2 cellular contexts compared by ENCODE assay signal in genomic region chr13:75889427-75889826, GRCh38.
TF ChIP-seq lines count a peak whose summit lies in the region.

No MANE protein-coding gene starts in this region.

TF ChIP-seq in HepG2, 621 proteins besides CTCF, POLR2A, EP300 and RAD21 (continued from another document):
- no peak for TF ChIP-seq ZBTB14 (CRISPR knock-in tag; IDR thresholded peaks at IDR 0.05)
- TF ChIP-seq ZNF232 (CRISPR knock-in tag; IDR thresholded peaks at IDR 0.05; ENCODE audit: borderline replicate concordance): no peak
- no peak for TF ChIP-seq MYC (CRISPR knock-in tag; IDR thresholded peaks at IDR 0.05; ENCODE audit: borderline replicate concordance)
- TF ChIP-seq PPARG (CRISPR knock-in tag; conservative IDR thresholded peaks at IDR 0.05): no peak
- TF ChIP-seq ZFAT (CRISPR knock-in tag; conservative IDR thresholded peaks at IDR 0.05): no peak
- TF ChIP-seq MAFK (conservative IDR thresholded peaks at IDR 0.05 in 1 of 2, IDR thresholded peaks at IDR 0.05 in 1 of 2; ENCODE audit: low read length in 2 of 2): peak; percentile 51 to 65
- no peak for TF ChIP-seq KAT7 (CRISPR knock-in tag; IDR thresholded peaks at IDR 0.05; ENCODE audit: borderline replicate concordance)
- peak; percentile 35 for TF ChIP-seq MAFF (IDR thresholded peaks at IDR 0.05; ENCODE audit: low read depth, low read length)
- TF ChIP-seq NKX3-1 (CRISPR knock-in tag; IDR thresholded peaks at IDR 0.05): no peak
- TF ChIP-seq NFE2L2 (IDR thresholded peaks at IDR 0.05; ENCODE audit: low read length): peak; percentile 38; the same call in 1 of the 2 replicates
- TF ChIP-seq ZNF691 (CRISPR knock-in tag; IDR thresholded peaks at IDR 0.05; ENCODE audit: borderline replicate concordance, low read depth): no peak
- no peak for TF ChIP-seq NR2F2 (IDR thresholded peaks at IDR 0.05; ENCODE audit: borderline replicate concordance, low read depth)
- no peak for TF ChIP-seq ZNF354B (CRISPR knock-in tag; IDR thresholded peaks at IDR 0.05)
- TF ChIP-seq HNRNPH1 (optimal IDR thresholded peaks at IDR 0.05; ENCODE audit: low read depth, low read length): no peak

TF ChIP-seq in K562, 482 proteins besides CTCF, POLR2A, EP300 and RAD21 (continued from another document and continues in another):
- TF ChIP-seq NFE2 (IDR thresholded peaks at IDR 0.05; ENCODE audit: low read depth): peak; percentile 69
- TF ChIP-seq MAFG (tag; conservative IDR thresholded peaks at IDR 0.05): peak; percentile 88
- TF ChIP-seq PHF8 (IDR thresholded peaks at IDR 0.05; ENCODE audit: borderline replicate concordance, low read length): no peak
- TF ChIP-seq EZH2 (IDR thresholded peaks at IDR 0.05; ENCODE audit: borderline replicate concordance, low read depth, low read length): no peak
- no peak for TF ChIP-seq NKRF (IDR thresholded peaks at IDR 0.05; ENCODE audit: borderline replicate concordance)
- TF ChIP-seq RBM25 (IDR thresholded peaks at IDR 0.05; ENCODE audit: low read depth, low read length, severe bottlenecking): no peak
- no peak for TF ChIP-seq SIN3A (IDR thresholded peaks at IDR 0.05; ENCODE audit: borderline replicate concordance in 2 of 2, control insufficient read depth in 1 of 2, low read depth in 2 of 2, low read length in 2 of 2)
- no peak for TF ChIP-seq ZNF347 (CRISPR knock-in tag; IDR thresholded peaks at IDR 0.05; ENCODE audit: low read depth)
- no peak for TF ChIP-seq HDAC2 (IDR thresholded peaks at IDR 0.05)
- TF ChIP-seq GTF2B (IDR thresholded peaks at IDR 0.05; ENCODE audit: extremely low read depth, insufficient read length): no peak
- no peak for TF ChIP-seq IRF2 (CRISPR knock-in tag; IDR thresholded peaks at IDR 0.05)
- no peak for TF ChIP-seq HMGN3 (IDR thresholded peaks at IDR 0.05; ENCODE audit: borderline replicate concordance, extremely low read depth, insufficient read length, low read depth, low read length)
- no peak for TF ChIP-seq CREBBP (IDR thresholded peaks at IDR 0.05; ENCODE audit: low read depth, low read length)
- no peak for TF ChIP-seq ZNF449 (CRISPR knock-in tag; IDR thresholded peaks at IDR 0.05)
- TF ChIP-seq HMBOX1 (IDR thresholded peaks at IDR 0.05): peak; percentile 57; the same call in 1 of the 2 replicates
- no peak for TF ChIP-seq SIN3B (IDR thresholded peaks at IDR 0.05; ENCODE audit: low read depth)
- peak; percentile 83 for TF ChIP-seq MAFF (IDR thresholded peaks at IDR 0.05; ENCODE audit: low read length)
- TF ChIP-seq ZNF384 (IDR thresholded peaks at IDR 0.05; ENCODE audit: low read depth, low read length): peak; percentile 25; the same call in 1 of the 2 replicates
- TF ChIP-seq CBX1 (IDR thresholded peaks at IDR 0.05; ENCODE audit: low read depth): no peak
- TF ChIP-seq GABPB1 (CRISPR knock-in tag; IDR thresholded peaks at IDR 0.05): no peak
- no peak for TF ChIP-seq FOXO4 (CRISPR knock-in tag; IDR thresholded peaks at IDR 0.05)
- no peak for TF ChIP-seq JUNB (CRISPR knock-in tag; conservative IDR thresholded peaks at IDR 0.05)
- TF ChIP-seq KDM4B (IDR thresholded peaks at IDR 0.05; ENCODE audit: borderline replicate concordance in 2 of 2, low read depth in 1 of 2): no peak
- TF ChIP-seq GTF2F1 (IDR thresholded peaks at IDR 0.05; ENCODE audit: low read depth, low read length): no peak
- no peak for TF ChIP-seq ZNF24 (IDR thresholded peaks at IDR 0.05)
- TF ChIP-seq MYBL2 (IDR thresholded peaks at IDR 0.05; ENCODE audit: low read depth): no peak
- TF ChIP-seq MYBL2 (CRISPR knock-in tag; IDR thresholded peaks at IDR 0.05; ENCODE audit: borderline replicate concordance): no peak
- peak; percentile 88 for TF ChIP-seq SOX6 (IDR thresholded peaks at IDR 0.05)
- TF ChIP-seq FOXJ2 (tag; IDR thresholded peaks at IDR 0.05): no peak
- no peak for TF ChIP-seq BRD4 (IDR thresholded peaks at IDR 0.05)
- TF ChIP-seq SIRT6 (IDR thresholded peaks at IDR 0.05; ENCODE audit: low read depth, low read length): no peak
- no peak for TF ChIP-seq ZBTB17 (CRISPR knock-in tag; IDR thresholded peaks at IDR 0.05)
- TF ChIP-seq PRDM10 (IDR thresholded peaks at IDR 0.05; ENCODE audit: partially characterized antibody): no peak
- peak; percentile 89 for TF ChIP-seq C11orf30 (IDR thresholded peaks at IDR 0.05; ENCODE audit: low read depth)
- no peak for TF ChIP-seq HLTF (IDR thresholded peaks at IDR 0.05)
- no peak for TF ChIP-seq PCBP2 (IDR thresholded peaks at IDR 0.05; ENCODE audit: low read depth, low read length, poor library complexity, severe bottlenecking)
- no peak for TF ChIP-seq ZKSCAN8 (CRISPR knock-in tag; IDR thresholded peaks at IDR 0.05)
- no peak for TF ChIP-seq BRCA1 (IDR thresholded peaks at IDR 0.05)
- TF ChIP-seq BRCA1 (CRISPR knock-in tag; IDR thresholded peaks at IDR 0.05): no peak
- peak; percentile 85 for TF ChIP-seq ZNF316 (IDR thresholded peaks at IDR 0.05)
- no peak for TF ChIP-seq FOXA1 (IDR thresholded peaks at IDR 0.05; ENCODE audit: borderline replicate concordance)
- TF ChIP-seq MAFK (IDR thresholded peaks at IDR 0.05; ENCODE audit: low read length): peak; percentile 61
- TF ChIP-seq SREBF2 (CRISPR knock-in tag; IDR thresholded peaks at IDR 0.05): no peak
- no peak for TF ChIP-seq ZC3H4 (CRISPR knock-in tag; IDR thresholded peaks at IDR 0.05; ENCODE audit: borderline replicate concordance)
- TF ChIP-seq ZMIZ1 (IDR thresholded peaks at IDR 0.05; ENCODE audit: low read depth in 2 of 2, low read length in 2 of 2): no peak
- TF ChIP-seq CEBPG (CRISPR knock-in tag; IDR thresholded peaks at IDR 0.05): no peak
- no peak for TF ChIP-seq CEBPG (tag; conservative IDR thresholded peaks at IDR 0.05 in 1 of 2, IDR thresholded peaks at IDR 0.05 in 1 of 2)
- TF ChIP-seq ATF6 (CRISPR knock-in tag; IDR thresholded peaks at IDR 0.05): no peak
- TF ChIP-seq KLF10 (CRISPR knock-in tag; IDR thresholded peaks at IDR 0.05): no peak
- no peak for TF ChIP-seq U2AF1 (optimal IDR thresholded peaks at IDR 0.05; ENCODE audit: low read depth, low read length)
